16 cellular contexts compared by ENCODE assay signal in the genomic region with DNA sequence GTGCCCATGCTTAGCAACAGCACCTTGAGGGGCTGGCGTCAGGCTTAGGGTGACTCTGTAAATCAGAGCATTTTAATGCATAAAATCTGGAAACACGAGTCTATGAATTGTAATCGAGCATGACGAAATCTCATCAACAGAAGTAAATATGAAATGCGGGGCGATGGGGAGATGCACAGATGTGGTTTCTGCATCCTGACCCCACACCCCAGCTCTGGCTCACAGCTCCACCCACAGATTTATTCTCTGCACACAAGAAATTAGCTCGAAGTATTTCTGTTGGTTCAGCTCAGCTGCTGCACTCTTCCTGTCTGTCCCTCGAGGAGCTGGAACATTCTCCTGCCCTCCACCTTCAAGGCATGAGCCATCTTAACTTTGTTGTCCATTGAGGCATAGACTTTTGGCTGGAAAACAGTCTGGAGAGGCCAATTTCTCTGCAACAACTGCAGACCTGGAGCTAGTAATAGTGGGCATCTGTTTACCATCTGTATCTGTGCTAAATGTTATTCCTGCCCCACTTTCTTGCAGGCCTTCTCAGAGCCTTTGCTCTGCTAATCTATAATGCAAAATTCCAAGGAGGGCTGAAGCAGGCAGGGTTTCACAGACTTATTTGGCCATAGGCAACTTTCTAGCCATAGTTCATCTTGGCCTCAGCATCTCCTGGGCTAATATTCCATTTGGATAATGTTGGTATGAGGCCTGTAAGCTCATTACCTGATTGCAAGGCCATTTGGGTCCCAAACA.
"Had no signal": no experiment of that assay in that cellular context is flagged by ENCODE, and none has a peak within 500 bp of the region (broad histone marks: within the 10 kb centered on the region; RNA-seq: fewer than 3 reads in every experiment).

No MANE protein-coding gene starts in this region.

- H3K4me3 Mint-ChIP-seq: activated CD8-positive, alpha-beta memory T cell treated with anti-CD3 and anti-CD28 coated beads, Interleukin-2, amount 10 ng/mL, durations not matched to agents 7 days and 5 days; stimulated activated memory B cell treated with anti-CD40 and anti-IgM and Interleukin-4, amounts not matched to agents 10 μg/mL and 1 μg/mL and 100 μg/mL, for 72 hours had no signal

- H3K79me2 ChIP-seq: parathyroid adenoma had no signal

- H3K27ac Mint-ChIP-seq: activated CD8-positive, alpha-beta memory T cell treated with anti-CD3 and anti-CD28 coated beads, Interleukin-2, amount 10 ng/mL, durations not matched to agents 7 days and 5 days; stimulated activated memory B cell treated with anti-CD40 and anti-IgM and Interleukin-4, amounts not matched to agents 10 μg/mL and 1 μg/mL and 100 μg/mL, for 72 hours had no signal

- H3K4me3 ChIP-seq: ascending aorta, esophagus squamous epithelium, upper lobe of right lung had no signal

- H3K36me3 Mint-ChIP-seq: activated CD8-positive, alpha-beta memory T cell treated with anti-CD3 and anti-CD28 coated beads, Interleukin-2, amount 10 ng/mL, durations not matched to agents 7 days and 5 days; naive thymus-derived CD8-positive, alpha-beta T cell; stimulated activated memory B cell treated with anti-CD40 and anti-IgM and Interleukin-4, amounts not matched to agents 10 μg/mL and 1 μg/mL and 100 μg/mL, for 72 hours had no signal

- DNase-seq: activated CD4-positive, alpha-beta T cell treated with anti-CD3 and anti-CD28 coated beads for 1 hour; activated CD4-positive, alpha-beta T cell treated with anti-CD3 and anti-CD28 coated beads, Interleukin-2, amount 50 U/mL, for 4 hours; activated CD8-positive, alpha-beta memory T cell treated with anti-CD3 and anti-CD28 coated beads, Interleukin-2, amount 10 ng/mL, durations not matched to agents 7 days and 5 days; activated naive CD4-positive, alpha-beta T cell treated with anti-CD3 and anti-CD28 coated beads, Interleukin-2, amount 50 U/mL, for 16 hours; effector memory CD4-positive, alpha-beta T cell; esophagus squamous epithelium; mesendoderm; naive thymus-derived CD8-positive, alpha-beta T cell; stimulated activated CD4-positive, alpha-beta T cell treated with anti-CD3 and anti-CD28 coated beads, Interleukin-4, amount 100 ng/mL, for 24 hours had no signal

- H3K9me3 Mint-ChIP-seq: naive thymus-derived CD8-positive, alpha-beta T cell had no signal

- H3K4me1 Mint-ChIP-seq: stimulated activated memory B cell treated with anti-CD40 and anti-IgM and Interleukin-4, amounts not matched to agents 10 μg/mL and 1 μg/mL and 100 μg/mL, for 72 hours had no signal

- H3K9ac ChIP-seq: parathyroid adenoma had no signal

- H3K27ac ChIP-seq: ascending aorta, esophagus squamous epithelium, neutrophil, parathyroid adenoma, upper lobe of right lung, WERI-Rb-1 had no signal

- H3K27me3 Mint-ChIP-seq: activated CD8-positive, alpha-beta memory T cell treated with anti-CD3 and anti-CD28 coated beads, Interleukin-2, amount 10 ng/mL, durations not matched to agents 7 days and 5 days had no signal

- H3K36me3 ChIP-seq: ascending aorta, esophagus squamous epithelium, neutrophil, upper lobe of right lung, WERI-Rb-1 had no signal

- ATAC-seq: activated CD8-positive, alpha-beta memory T cell treated with anti-CD3 and anti-CD28 coated beads, Interleukin-2, amount 10 ng/mL, durations not matched to agents 7 days and 5 days; naive thymus-derived CD8-positive, alpha-beta T cell; sciatic nerve; stimulated activated memory B cell treated with anti-CD40 and anti-IgM and Interleukin-4, amounts not matched to agents 10 μg/mL and 1 μg/mL and 100 μg/mL, for 72 hours; upper lobe of right lung had no signal

- H3K4me1 ChIP-seq: ascending aorta, esophagus squamous epithelium, parathyroid adenoma, upper lobe of right lung had no signal

- H2AFZ ChIP-seq: parathyroid adenoma had no signal

- H3K27me3 ChIP-seq: ascending aorta, neutrophil, upper lobe of right lung had no signal

- H3K9me3 ChIP-seq: ascending aorta, esophagus squamous epithelium, neutrophil, upper lobe of right lung had no signal
